18 cellular contexts compared by ENCODE assay signal in the genomic region with DNA sequence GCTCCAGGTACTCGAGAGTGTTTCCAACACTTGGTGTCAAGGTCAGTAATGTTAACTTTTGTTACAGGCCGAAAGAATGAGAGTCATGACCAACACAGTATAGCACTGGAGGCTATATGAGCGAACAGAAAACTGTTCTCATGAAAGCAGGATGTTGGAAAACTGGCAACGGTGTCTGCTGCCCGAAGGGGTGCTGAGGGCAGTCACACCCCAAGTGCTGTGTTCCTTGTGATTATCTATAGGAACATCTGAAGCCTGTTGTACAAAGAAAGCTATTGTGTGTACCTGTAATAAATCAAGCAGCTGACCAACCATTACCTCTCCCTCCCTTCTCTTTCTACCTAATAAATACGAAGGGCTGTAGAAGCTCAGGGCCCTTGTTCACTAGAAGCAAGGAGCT. TPM values are rescaled to one million over a fixed set of nuclear protein-coding genes. Genes with fewer than 3 reads are reported as not detected.
A peak's percentile ranks its signal among the peaks of the same experiment; 100 is the strongest.
DNase-seq lines count a peak whose midpoint lies in the region; ATAC-seq and TF ChIP-seq lines count a peak whose summit lies in the region.
"Had no signal": no experiment of that assay in that cellular context is flagged by ENCODE, and none has a peak within 500 bp of the region (broad histone marks: within the 10 kb centered on the region; RNA-seq: fewer than 3 reads in every experiment).

No MANE protein-coding gene starts in this region.

- no peaks in the 10 kb centered on the region for H3K9me3 ChIP-seq in smooth muscle cell (replicated peaks; ENCODE audit: low read depth)
- H3K9me3 ChIP-seq: BE2C had no signal

- no peaks in the 10 kb centered on the region for H3F3A ChIP-seq in smooth muscle cell (ENCODE audit: low read depth)

- peaks cover 10% of the 10 kb centered on the region for H3K27me3 Mint-ChIP-seq in activated T-cell treated with anti-CD3 and anti-CD28 coated beads, Interleukin-2, amount 50 U/mL, for 24 hours
- peaks cover 11% of the 10 kb centered on the region for H3K27me3 Mint-ChIP-seq in type B pancreatic cell

- H3K4me1 ChIP-seq in smooth muscle cell (ENCODE audit: low read depth): no peaks in the 10 kb centered on the region
- H3K4me1 ChIP-seq: BE2C had no signal

- H3K27ac Mint-ChIP-seq in activated T-cell treated with anti-CD3 and anti-CD28 coated beads, Interleukin-2, amount 50 U/mL, for 24 hours: no peak overlapping the region
- H3K27ac Mint-ChIP-seq in type B pancreatic cell: no peak overlapping the region
- H3K27ac Mint-ChIP-seq: CD4-positive, CD25-positive, alpha-beta regulatory T cell; CD8-positive, alpha-beta memory T cell; H9 had no signal

- H3K9me3 Mint-ChIP-seq in activated T-cell treated with anti-CD3 and anti-CD28 coated beads, Interleukin-2, amount 50 U/mL, for 24 hours: no peaks in the 10 kb centered on the region
- no peaks in the 10 kb centered on the region for H3K9me3 Mint-ChIP-seq in type B pancreatic cell
- H3K9me3 Mint-ChIP-seq: CD8-positive, alpha-beta memory T cell; H9 had no signal

- intact Hi-C loops in posterior vena cava (cut with DNase I): no loop called here

- H2AFZ ChIP-seq in smooth muscle cell (ENCODE audit: low read depth): no peak overlapping the region

- peaks cover 6% of the 10 kb centered on the region for H3K4me1 Mint-ChIP-seq in activated T-cell treated with anti-CD3 and anti-CD28 coated beads, Interleukin-2, amount 50 U/mL, for 24 hours (ENCODE audit: low read depth)
- H3K4me1 Mint-ChIP-seq in type B pancreatic cell (ENCODE audit: unreplicated experiment): no peaks in the 10 kb centered on the region
- H3K4me1 Mint-ChIP-seq: H9 had no signal

- H3K36me3 Mint-ChIP-seq in activated T-cell treated with anti-CD3 and anti-CD28 coated beads, Interleukin-2, amount 50 U/mL, for 24 hours (ENCODE audit: low read depth): no peaks in the 10 kb centered on the region
- H3K36me3 Mint-ChIP-seq in type B pancreatic cell: no peaks in the 10 kb centered on the region
- H3K36me3 Mint-ChIP-seq: CD4-positive, CD25-positive, alpha-beta regulatory T cell; CD8-positive, alpha-beta memory T cell had no signal

- DNase-seq in SW480 (ENCODE audit: low spot score): peak; percentile 41
- DNase-seq in posterior vena cava (ENCODE audit: low spot score): peak; percentile 20
- no peak for DNase-seq in activated T-cell treated with anti-CD3 and anti-CD28 coated beads, Interleukin-2, amount 50 U/mL, for 24 hours
- no peak for DNase-seq in activated naive CD4-positive, alpha-beta T cell treated with anti-CD3 and anti-CD28 coated beads, Interleukin-2, amount 50 U/mL, for 16 hours
- no peak for DNase-seq in smooth muscle cell (lab: John Stamatoyannopoulos, UW; ENCODE audit: unreplicated experiment)
- DNase-seq in type B pancreatic cell (ENCODE audit: extremely low spot score, unreplicated experiment): no peak
- DNase-seq: ACHN; BE2C; C1 segment of cervical spinal cord; CD4-positive, CD25-positive, alpha-beta regulatory T cell; CD8-positive, alpha-beta memory T cell; COR-L47; DMS 273 treated with DMSO at 0.1 percent for 48 hours; DMS53; GOT3; H9 had no signal

- no peaks in the 10 kb centered on the region for H4K20me1 ChIP-seq in smooth muscle cell (ENCODE audit: low read depth)

- no peak overlapping the region for H3K4me3 Mint-ChIP-seq in activated T-cell treated with anti-CD3 and anti-CD28 coated beads, Interleukin-2, amount 50 U/mL, for 24 hours
- H3K4me3 Mint-ChIP-seq in type B pancreatic cell: no peak overlapping the region
- H3K4me3 Mint-ChIP-seq: CD4-positive, CD25-positive, alpha-beta regulatory T cell; CD8-positive, alpha-beta memory T cell; H9 had no signal

- no peak overlapping the region for H3K4me3 ChIP-seq in smooth muscle cell

- H3K9ac ChIP-seq in smooth muscle cell (ENCODE audit: low read depth): no peak overlapping the region

- H3K27ac ChIP-seq in smooth muscle cell (ENCODE audit: low read depth): no peak overlapping the region

- TF ChIP-seq CTCF in smooth muscle cell (IDR thresholded peaks at IDR 0.05; ENCODE audit: borderline replicate concordance, insufficient read depth, poor library complexity, severe bottlenecking) (no peak), type B pancreatic cell (conservative IDR thresholded peaks at IDR 0.05) (no peak)

- H3K4me2 ChIP-seq in smooth muscle cell: no peak overlapping the region

- H3K36me3 ChIP-seq in smooth muscle cell (ENCODE audit: low read depth): no peaks in the 10 kb centered on the region
- H3K36me3 ChIP-seq: BE2C had no signal

- ATAC-seq in esophagus mucosa: peak; percentile 48

- H3K79me2 ChIP-seq in smooth muscle cell (ENCODE audit: low read depth): no peaks in the 10 kb centered on the region

- 90% methylated on average over 6 of the region's 6 CpGs for WGBS in smooth muscle cell (ENCODE audit: low lambda C conversion rate)

- no peaks in the 10 kb centered on the region for H3K27me3 ChIP-seq in smooth muscle cell (ENCODE audit: low read depth)

RNA-seq across cellular contexts. Expression of a gene that starts 7.8 kb away (rescaled TPM):
- not detected for total RNA-seq in esophagus mucosa
- not detected for total RNA-seq in posterior vena cava
- total RNA-seq in smooth muscle cell: not detected in 2 replicates
- not detected in 2 replicates for polyA plus RNA-seq in smooth muscle cell
- not detected in 2 replicates for total RNA-seq in type B pancreatic cell (ENCODE audit: low replicate concordance)
- total RNA-seq: CD4-positive, CD25-positive, alpha-beta regulatory T cell; CD8-positive, alpha-beta memory T cell; H9; HT-29 had no signal
- polyA plus RNA-seq: CD4-positive, CD25-positive, alpha-beta regulatory T cell; CD8-positive, alpha-beta memory T cell had no signal

RNA-seq across cellular contexts. Expression of a gene that starts 17.0 kb away (rescaled TPM):
- total RNA-seq in esophagus mucosa: not detected
- 1 to 10 TPM in 1 of 2 donors, not detected in 1; 1.2 TPM for total RNA-seq in posterior vena cava
- not detected in 2 replicates for total RNA-seq in smooth muscle cell
- polyA plus RNA-seq in smooth muscle cell: 0.65 TPM in 1 of 2 replicates, not detected in the other
- not detected in 2 replicates for total RNA-seq in type B pancreatic cell (ENCODE audit: low replicate concordance)
- total RNA-seq: CD4-positive, CD25-positive, alpha-beta regulatory T cell; CD8-positive, alpha-beta memory T cell; H9; HT-29 had no signal
- polyA plus RNA-seq: CD8-positive, alpha-beta memory T cell had no signal

RNA-seq across cellular contexts. Expression of a gene that starts 38.4 kb away (rescaled TPM):
- 0.16 TPM for total RNA-seq in esophagus mucosa
- 1 to 10 TPM; 2.1 to 4.7 TPM for total RNA-seq in posterior vena cava
- total RNA-seq in smooth muscle cell: not detected in 2 replicates
- 0.46 TPM in 1 of 2 replicates, not detected in the other for polyA plus RNA-seq in smooth muscle cell
- not detected in 2 replicates for total RNA-seq in type B pancreatic cell (ENCODE audit: low replicate concordance)
- total RNA-seq: CD4-positive, CD25-positive, alpha-beta regulatory T cell; H9 had no signal
- polyA plus RNA-seq: CD8-positive, alpha-beta memory T cell had no signal

RNA-seq across cellular contexts. Expression of a gene that starts 39.2 kb away (rescaled TPM):
- total RNA-seq in esophagus mucosa (0.12 TPM), posterior vena cava (1 to 10 TPM; 1.4 to 3.3 TPM), smooth muscle cell (0.09 TPM in 1 of 2 replicates, not detected in the other), type B pancreatic cell (ENCODE audit: low replicate concordance) (not detected in 2 replicates)
- polyA plus RNA-seq in smooth muscle cell: not detected in 2 replicates
- total RNA-seq: CD4-positive, CD25-positive, alpha-beta regulatory T cell; CD8-positive, alpha-beta memory T cell; H9; HT-29 had no signal
- polyA plus RNA-seq: CD8-positive, alpha-beta memory T cell had no signal

RNA-seq across cellular contexts. Expression of a gene that starts 53.0 kb away (rescaled TPM):
- total RNA-seq in esophagus mucosa (not detected), posterior vena cava (under 1 TPM; 0.23 to 0.62 TPM), smooth muscle cell (not detected in 2 replicates), type B pancreatic cell (ENCODE audit: low replicate concordance) (not detected in 2 replicates)
- not detected in 2 replicates for polyA plus RNA-seq in smooth muscle cell
- total RNA-seq: CD4-positive, CD25-positive, alpha-beta regulatory T cell; H9; HT-29 had no signal
- polyA plus RNA-seq: CD4-positive, CD25-positive, alpha-beta regulatory T cell; CD8-positive, alpha-beta memory T cell had no signal

Comparison
In these comparisons a context has a peak if more than half of its experiments do, and no peak if none do; other contexts are left out.
1. DNase-seq: peak in SW480 (single experiment) and posterior vena cava (single experiment); none in activated T-cell treated with anti-CD3 and anti-CD28 coated beads, Interleukin-2, amount 50 U/mL, for 24 hours (single experiment), activated naive CD4-positive, alpha-beta T cell treated with anti-CD3 and anti-CD28 coated beads, Interleukin-2, amount 50 U/mL, for 16 hours (single experiment), smooth muscle cell (single experiment) and type B pancreatic cell (single experiment).